15 cellular contexts compared by ENCODE assay signal in genomic region chr11:19648321-19648720, GRCh38.
A peak's percentile ranks its signal among the peaks of the same experiment; 100 is the strongest.
DNase-seq lines count a peak whose midpoint lies in the region; ATAC-seq and TF ChIP-seq lines count a peak whose summit lies in the region.
"Had no signal": no experiment of that assay in that cellular context is flagged by ENCODE, and none has a peak within 500 bp of the region (broad histone marks: within the 10 kb centered on the region; RNA-seq: fewer than 3 reads in every experiment).

No MANE protein-coding gene starts in this region.

- no peak for ATAC-seq in GM18867 (IDR thresholded peaks at IDR 0.05; ENCODE audit: unreplicated experiment)
- ATAC-seq: A549 had no signal

- H3K36me3 Mint-ChIP-seq in chondrocyte (ENCODE audit: low read depth): no peaks in the 10 kb centered on the region
- H3K36me3 Mint-ChIP-seq: CD4-positive, alpha-beta memory T cell had no signal

- H3K27me3 Mint-ChIP-seq in chondrocyte (ENCODE audit: low read depth): peaks cover 3% of the 10 kb centered on the region

- DNase-seq in COLO668 (lab: John Stamatoyannopoulos, UW; ENCODE audit: unreplicated experiment) (peak; percentile 23), DMS53 treated with DMSO at 0.1 percent for 48 hours (lab: John Stamatoyannopoulos, UW; ENCODE audit: unreplicated experiment) (peak; percentile 71), NCI-H146 (lab: John Stamatoyannopoulos, UW) (peak; percentile 17), iris pigment epithelial cell (ENCODE audit: low read depth) (peak; percentile 27), kidney tubule cell (ENCODE audit: low spot score) (no peak), chondrocyte (ENCODE audit: low spot score) (no peak)
- DNase-seq: Calu3; CD4-positive, alpha-beta memory T cell; DND-41; NCI-H1930; NCI-H446 treated with DMSO at 0.1 percent for 48 hours; NCI-H748 treated with DMSO at 0.1 percent for 48 hours; NK-92 treated with Interleukin-12 subunit alpha and Interleukin-12 subunit beta, amount 100 ng/mL, for 24 hours had no signal

- H3K4me1 Mint-ChIP-seq in chondrocyte (ENCODE audit: low read depth): peaks cover 21% of the 10 kb centered on the region
- H3K4me1 Mint-ChIP-seq: CD4-positive, alpha-beta memory T cell had no signal

- TF ChIP-seq CTCF in chondrocyte (IDR thresholded peaks at IDR 0.05): no peak

- no peak overlapping the region for H3K27ac Mint-ChIP-seq in chondrocyte (ENCODE audit: unreplicated experiment)
- H3K27ac Mint-ChIP-seq: CD4-positive, alpha-beta memory T cell had no signal

- no peak overlapping the region for H3K4me3 Mint-ChIP-seq in chondrocyte (ENCODE audit: unreplicated experiment)
- H3K4me3 Mint-ChIP-seq: CD4-positive, alpha-beta memory T cell had no signal

- no peaks in the 10 kb centered on the region for H3K9me3 Mint-ChIP-seq in chondrocyte (ENCODE audit: low read depth)

Comparison
In these comparisons a context has a peak if more than half of its experiments do, and no peak if none do; other contexts are left out.
1. DNase-seq: peak in COLO668 (single experiment), DMS53 treated with DMSO at 0.1 percent for 48 hours (single experiment), NCI-H146 (single experiment) and iris pigment epithelial cell (single experiment); none in kidney tubule cell (single experiment) and chondrocyte (single experiment).